19 cellular contexts compared by ENCODE assay signal in the genomic region with DNA sequence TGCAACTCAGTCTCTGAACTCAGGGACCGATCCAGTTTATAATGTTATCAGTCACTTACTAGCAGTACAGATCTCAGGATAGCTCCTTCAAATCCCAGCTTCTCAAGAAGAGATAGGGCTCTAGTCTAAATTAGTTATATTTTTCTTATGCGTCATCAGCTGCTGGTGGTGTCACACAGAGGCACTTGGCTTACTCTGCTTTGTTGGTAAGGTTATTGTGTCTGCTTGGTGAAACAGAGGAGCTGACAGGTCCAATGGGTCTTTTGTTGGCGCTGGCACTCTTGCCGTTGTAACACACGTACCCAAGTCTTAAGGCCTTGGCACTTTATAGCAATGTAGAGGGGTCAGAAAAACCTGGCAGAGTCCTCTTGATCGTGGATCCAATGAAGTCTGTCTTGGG. TPM values are rescaled to one million over a fixed set of nuclear protein-coding genes. Genes with fewer than 3 reads are reported as not detected.
DNase-seq lines count a peak whose midpoint lies in the region; ATAC-seq and TF ChIP-seq lines count a peak whose summit lies in the region.
"Had no signal": no experiment of that assay in that cellular context is flagged by ENCODE, and none has a peak within 500 bp of the region (broad histone marks: within the 10 kb centered on the region; RNA-seq: fewer than 3 reads in every experiment).

No MANE protein-coding gene starts in this region.

- peak overlapping the region; percentile 10 for H3K27ac Mint-ChIP-seq in chondrocyte (ENCODE audit: unreplicated experiment)
- H3K27ac Mint-ChIP-seq: CD4-positive, alpha-beta T cell; HFFc6 had no signal

- no peak overlapping the region for H3K4me3 ChIP-seq in left ventricle myocardium inferior
- H3K4me3 ChIP-seq: A549 had no signal

- H3K27ac ChIP-seq in left ventricle myocardium inferior (replicated peaks) = peak overlapping the region; percentile 32
- H3K27ac ChIP-seq: 22Rv1, A549, C4-2B had no signal

- no peaks in the 10 kb centered on the region for H3K9me3 ChIP-seq in left ventricle myocardium inferior (replicated peaks)
- H3K9me3 ChIP-seq: A549 had no signal

- no peaks in the 10 kb centered on the region for H3K27me3 Mint-ChIP-seq in chondrocyte (ENCODE audit: low read depth)
- H3K27me3 Mint-ChIP-seq: CD4-positive, alpha-beta T cell had no signal

- ATAC-seq in Right ventricle myocardium inferior (peak; percentile 27), GM21529 (IDR thresholded peaks at IDR 0.05; ENCODE audit: unreplicated experiment) (no peak)
- ATAC-seq: A549, HCT116, HepG2 had no signal

- no peaks in the 10 kb centered on the region for H3K9me3 Mint-ChIP-seq in chondrocyte (ENCODE audit: low read depth)
- H3K9me3 Mint-ChIP-seq: CD4-positive, alpha-beta T cell; HFFc6 had no signal

- H3K36me3 ChIP-seq in left ventricle myocardium inferior = peaks cover 47% of the 10 kb centered on the region

- intact Hi-C loops in Right ventricle myocardium inferior (cut with DNase I) (no loop called here), cardiac septum (cut with DNase I) (no loop called here), left ventricle myocardium inferior (cut with micrococcal nuclease) (no loop called here)

- DNase-seq in Right ventricle myocardium inferior (ENCODE audit: missing footprints) = no peak
- DNase-seq in cardiac septum (ENCODE audit: low spot score) = no peak
- DNase-seq in chondrocyte (ENCODE audit: low spot score) = no peak
- no peak for DNase-seq in left ventricle myocardium inferior
- no peak for DNase-seq in mesenteric fat pad (ENCODE audit: low spot score)
- DNase-seq in mucosa of gallbladder (ENCODE audit: low spot score) = no peak
- DNase-seq: AML-193; CD4-positive, alpha-beta T cell; DMS79 treated with DMSO at 0.1 percent for 48 hours; GF-D8; GOT3; H7; HFFc6 had no signal

- TF ChIP-seq CTCF in chondrocyte (IDR thresholded peaks at IDR 0.05) (no peak), left ventricle myocardium inferior (IDR thresholded peaks at IDR 0.05; ENCODE audit: borderline replicate concordance) (no peak)

- H3K36me3 Mint-ChIP-seq in chondrocyte (ENCODE audit: low read depth) = peaks cover 29% of the 10 kb centered on the region

- H3K4me1 Mint-ChIP-seq in chondrocyte (ENCODE audit: low read depth) = peaks cover 8% of the 10 kb centered on the region

- no peaks in the 10 kb centered on the region for H3K27me3 ChIP-seq in left ventricle myocardium inferior (ENCODE audit: low read depth)

- peaks cover 18% of the 10 kb centered on the region for H3K4me1 ChIP-seq in left ventricle myocardium inferior
- H3K4me1 ChIP-seq: A549 had no signal

- no peak overlapping the region for H3K4me3 Mint-ChIP-seq in chondrocyte (ENCODE audit: unreplicated experiment)
- H3K4me3 Mint-ChIP-seq: CD4-positive, alpha-beta T cell; HFFc6 had no signal

RNA-seq across cellular contexts. Expression of a gene that starts 12.2 kb away (rescaled TPM):
- total RNA-seq in Right ventricle myocardium inferior (48.8 TPM), cardiac septum (45.5 TPM), chondrocyte (85.2 to 98.5 TPM (median 85.8 TPM) in 3 replicates), left ventricle myocardium inferior (48.1 TPM), mesenteric fat pad (85.3 TPM), mucosa of gallbladder (99.8 TPM)

RNA-seq across cellular contexts. Expression of a gene that starts 16.7 kb away (rescaled TPM):
- total RNA-seq in Right ventricle myocardium inferior (41.9 TPM), cardiac septum (34.4 TPM), chondrocyte (42.1 to 61.2 TPM (median 42.6 TPM) in 3 replicates), left ventricle myocardium inferior (40.7 TPM), mesenteric fat pad (42.6 TPM), mucosa of gallbladder (56.3 TPM)
